Comparison of ENCODE assay signal across 1 cellular context in the genomic region with DNA sequence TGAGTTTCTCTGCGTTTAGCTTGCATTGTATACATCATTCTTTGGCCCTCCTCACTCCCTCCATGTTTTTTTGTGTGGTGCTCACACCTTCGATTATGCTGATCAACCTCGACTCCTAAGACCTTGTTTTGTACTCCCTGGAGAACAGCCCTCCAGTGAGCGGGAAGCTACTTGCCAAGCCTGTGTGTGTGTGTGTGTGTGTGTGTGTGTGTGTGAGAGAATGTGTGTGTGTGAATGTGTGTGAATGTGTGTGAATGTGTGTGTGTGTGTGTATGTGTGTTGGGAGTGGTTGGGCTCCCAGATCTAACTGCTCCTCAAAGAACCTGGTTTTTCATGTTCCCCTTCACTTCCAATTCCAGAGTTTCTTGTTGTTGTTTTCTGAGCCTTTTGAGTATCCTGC.
A peak's percentile ranks its signal among the peaks of the same experiment; 100 is the strongest.
TF ChIP-seq lines count a peak whose summit lies in the region.

No MANE protein-coding gene starts in this region.

TF ChIP-seq in HepG2, 621 proteins besides CTCF, POLR2A, EP300 and RAD21:
- no peak for TF ChIP-seq ZNF263 (CRISPR knock-in tag; IDR thresholded peaks at IDR 0.05)
- no peak for TF ChIP-seq FOSL1 (CRISPR knock-in tag; IDR thresholded peaks at IDR 0.05; ENCODE audit: borderline replicate concordance)
- TF ChIP-seq ZBTB7A (CRISPR knock-in tag; IDR thresholded peaks at IDR 0.05) = no peak
- no peak for TF ChIP-seq TFDP1 (CRISPR knock-in tag; IDR thresholded peaks at IDR 0.05; ENCODE audit: borderline replicate concordance)
- TF ChIP-seq ZSCAN5A (CRISPR knock-in tag; IDR thresholded peaks at IDR 0.05; ENCODE audit: borderline replicate concordance) = no peak
- no peak for TF ChIP-seq ZNF556 (CRISPR knock-in tag; IDR thresholded peaks at IDR 0.05; ENCODE audit: borderline replicate concordance)
- TF ChIP-seq TOE1 (CRISPR knock-in tag; IDR thresholded peaks at IDR 0.05) = no peak
- TF ChIP-seq ZNF20 (CRISPR knock-in tag; IDR thresholded peaks at IDR 0.05) = no peak
- TF ChIP-seq FOXA1 (IDR thresholded peaks at IDR 0.05) = 0 out of 2 replicates have a peak, but pooled peaks have one; percentile 36
- no peak for TF ChIP-seq FOXA1 (CRISPR knock-in tag; IDR thresholded peaks at IDR 0.05)
- peak; percentile 69; the same call in 1 of the 2 replicates for TF ChIP-seq IKZF1 (IDR thresholded peaks at IDR 0.05)
- TF ChIP-seq ZNF562 (CRISPR knock-in tag; IDR thresholded peaks at IDR 0.05; ENCODE audit: borderline replicate concordance) = no peak
- no peak for TF ChIP-seq MED1 (CRISPR knock-in tag; IDR thresholded peaks at IDR 0.05)
- no peak for TF ChIP-seq ZNF30 (CRISPR knock-in tag; IDR thresholded peaks at IDR 0.05)
- TF ChIP-seq TCF7 (IDR thresholded peaks at IDR 0.05; ENCODE audit: low read depth) = no peak
- TF ChIP-seq ZNF773 (CRISPR knock-in tag; IDR thresholded peaks at IDR 0.05; ENCODE audit: borderline replicate concordance) = 0 out of 2 replicates have a peak, but pooled peaks have one; percentile 15
- no peak for TF ChIP-seq SMYD3 (CRISPR knock-in tag; IDR thresholded peaks at IDR 0.05)
- no peak for TF ChIP-seq ZNF44 (CRISPR knock-in tag; IDR thresholded peaks at IDR 0.05)
- TF ChIP-seq FOSL2 (CRISPR knock-in tag; IDR thresholded peaks at IDR 0.05) = no peak
- TF ChIP-seq EEA1 (CRISPR knock-in tag; IDR thresholded peaks at IDR 0.05; ENCODE audit: borderline replicate concordance) = no peak
- no peak for TF ChIP-seq ZKSCAN8 (CRISPR knock-in tag; IDR thresholded peaks at IDR 0.05; ENCODE audit: borderline replicate concordance)
